In the genomic region with DNA sequence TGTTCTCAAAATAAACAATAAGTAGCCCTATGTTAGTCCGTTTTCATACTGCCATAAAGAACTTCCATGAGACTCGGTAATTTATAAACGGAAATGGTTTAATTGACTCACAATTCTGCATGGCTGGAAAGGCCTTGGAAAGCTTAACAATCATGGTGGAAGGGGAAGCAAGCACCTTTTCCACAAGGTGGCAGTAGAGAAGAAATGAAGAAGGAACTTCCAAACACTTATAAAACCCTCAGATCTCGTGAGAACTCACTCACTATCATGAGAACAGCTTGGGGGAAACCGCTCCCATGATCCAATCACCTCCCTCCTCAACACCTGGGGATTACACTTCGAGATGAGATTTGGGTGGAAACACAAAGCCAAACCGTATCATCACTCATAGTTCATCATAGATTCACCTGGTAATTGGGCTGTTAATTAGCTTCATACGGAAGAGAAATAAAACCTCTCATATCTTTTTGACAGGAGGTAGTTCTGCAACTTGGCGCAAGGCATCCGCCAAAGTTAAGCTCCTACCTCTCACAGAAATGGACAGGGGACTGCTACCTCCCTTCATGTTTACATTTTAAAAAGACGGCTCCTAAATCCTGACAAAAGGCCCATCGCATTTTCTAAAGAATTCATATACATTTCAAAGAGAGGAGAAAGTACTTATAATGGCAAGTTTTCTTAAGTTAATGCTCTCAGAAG, we compare ENCODE assay signal across 10 cellular contexts. TPM values are rescaled to one million over a fixed set of nuclear protein-coding genes. Genes with fewer than 3 reads are reported as not detected.
DNase-seq lines count a peak whose midpoint lies in the region; ATAC-seq and TF ChIP-seq lines count a peak whose summit lies in the region.
"Had no signal": no experiment of that assay in that cellular context is flagged by ENCODE, and none has a peak within 500 bp of the region (broad histone marks: within the 10 kb centered on the region; RNA-seq: fewer than 3 reads in every experiment).

No MANE protein-coding gene starts in this region.

- DNase-seq in AG04450 (ENCODE audit: low read depth, low spot score) (no peak), NOMO-1 treated with DMSO at 0.1 percent for 48 hours (lab: John Stamatoyannopoulos, UW; ENCODE audit: unreplicated experiment) (peak; percentile 25), fibroblast of the aortic adventitia (ENCODE audit: low read depth) (peak; percentile 17), MG63 (no peak)
- no peak for DNase-seq in stimulated activated CD4-positive, alpha-beta T cell treated with anti-CD3 and anti-CD28 coated beads, Interleukin-4, amount 100 ng/mL, for 4 hours

- H3K9me3 ChIP-seq in AG04450 (ENCODE audit: control insufficient read depth, insufficient read depth, low read length): no peaks in the 10 kb centered on the region
- H3K9me3 ChIP-seq in MG63: no peaks in the 10 kb centered on the region

- CTCF ChIA-PET in AG04450 (lab: Charles Lee): interaction anchor here (2.2 kb wide), 1 partner anchor 636 kb away, joined by 13 read pairs; no protein-coding TSS in a partner anchor

- POLR2A ChIA-PET in AG04450 (lab: Yijun Ruan, JAX): no interaction called here

- ATAC-seq in GM21390 (IDR thresholded peaks at IDR 0.05; ENCODE audit: unreplicated experiment): peak; percentile 57
- no peak for ATAC-seq in HG02571 (IDR thresholded peaks at IDR 0.05; ENCODE audit: unreplicated experiment)
- ATAC-seq in GM21619 (IDR thresholded peaks at IDR 0.05; ENCODE audit: unreplicated experiment): no peak

- TF ChIP-seq CTCF in AG04450 (IDR thresholded peaks at IDR 0.05; ENCODE audit: low read depth, low read length): peak; percentile 29
- peak; percentile 20 for TF ChIP-seq CTCF in fibroblast of the aortic adventitia (IDR thresholded peaks at IDR 0.05; ENCODE audit: insufficient read depth, low read length)

- no peaks in the 10 kb centered on the region for H3K27me3 ChIP-seq in AG04450 (ENCODE audit: control insufficient read depth, insufficient read depth, low read length)
- no peaks in the 10 kb centered on the region for H3K27me3 ChIP-seq in MG63

- no peak overlapping the region for H3K27ac ChIP-seq in AG04450 (ENCODE audit: low read depth, low read length)
- H3K27ac ChIP-seq: HL-60 had no signal

- H3K4me3 ChIP-seq in AG04450 (ENCODE audit: low read depth, low read length): no peak overlapping the region
- no peak overlapping the region for H3K4me3 ChIP-seq in fibroblast of the aortic adventitia (ENCODE audit: low read depth, low read length)
- H3K4me3 ChIP-seq in MG63: no peak overlapping the region

- no peaks in the 10 kb centered on the region for H3K36me3 ChIP-seq in MG63

RNA-seq across cellular contexts. Expression of gene MUC15, which starts 49.0 kb away (rescaled TPM):
- not detected in 2 replicates for polyA plus RNA-seq in AG04450 (2011; rRNA removed)
- polyA minus RNA-seq in AG04450 (2011; rRNA and poly(A)+ RNA removed): not detected in 2 replicates
- 0.25 TPM in 1 of 2 replicates, not detected in the other for total RNA-seq in fibroblast of the aortic adventitia (ENCODE audit: low replicate concordance)
- total RNA-seq in MG63 (2014; rRNA removed; shearing (Covaris generic); ENCODE audit: low replicate concordance): not detected in 2 replicates
- total RNA-seq: frontal cortex had no signal

Comparison
In these comparisons a context has a peak if more than half of its experiments do, and no peak if none do; other contexts are left out.
1. DNase-seq: peak in NOMO-1 treated with DMSO at 0.1 percent for 48 hours (single experiment) and fibroblast of the aortic adventitia (single experiment); none in AG04450 (single experiment), stimulated activated CD4-positive, alpha-beta T cell treated with anti-CD3 and anti-CD28 coated beads, Interleukin-4, amount 100 ng/mL, for 4 hours (0 of 2) and MG63 (single experiment).